In the genomic region with DNA sequence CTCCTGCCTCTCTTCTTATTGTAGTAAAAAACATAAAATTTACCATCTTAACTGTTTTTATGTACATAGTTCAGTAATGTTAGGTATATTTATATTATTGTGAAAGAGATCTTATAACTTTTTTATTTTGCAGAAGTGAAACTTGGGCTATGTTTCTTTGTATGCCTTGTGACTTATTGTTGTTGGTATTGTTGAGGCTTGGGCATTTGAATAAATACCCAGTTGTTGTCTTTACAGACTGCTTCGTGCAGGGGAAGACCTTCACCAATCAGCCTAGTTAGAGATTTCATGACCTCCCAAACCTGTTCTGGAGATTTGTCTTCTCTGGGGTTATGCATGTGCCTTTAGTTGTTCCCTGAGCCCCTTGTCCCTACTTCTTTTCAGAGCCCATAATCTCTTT, we compare ENCODE assay signal across 17 cellular contexts.
"Had no signal": no experiment of that assay in that cellular context is flagged by ENCODE, and none has a peak within 500 bp of the region (broad histone marks: within the 10 kb centered on the region; RNA-seq: fewer than 3 reads in every experiment).

No MANE protein-coding gene starts in this region.

- H3K27ac Mint-ChIP-seq: activated naive CD4-positive, alpha-beta T cell treated with anti-CD3 and anti-CD28 coated beads, Interleukin-2, amount 50 U/mL, for 24 hours; activated T-cell treated with anti-CD3 and anti-CD28 coated beads, Interleukin-2, amount 50 U/mL, for 72 hours; mesothelial cell of epicardium; nephron had no signal

- ATAC-seq: activated T-cell treated with anti-CD3 and anti-CD28 coated beads, Interleukin-2, amount 50 U/mL, for 72 hours; esophagus mucosa; gastrocnemius medialis; left lobe of liver had no signal

- H3K4me3 ChIP-seq: ascending aorta, gastrocnemius medialis, lung, sigmoid colon, thyroid gland had no signal

- H3K27me3 Mint-ChIP-seq: activated naive CD4-positive, alpha-beta T cell treated with anti-CD3 and anti-CD28 coated beads, Interleukin-2, amount 50 U/mL, for 24 hours had no signal

- H3K9ac ChIP-seq: parathyroid adenoma had no signal

- H3K9me3 ChIP-seq: gastrocnemius medialis, thyroid gland had no signal

- H2AFZ ChIP-seq: parathyroid adenoma had no signal

- H3K27ac ChIP-seq: ascending aorta, gastrocnemius medialis, parathyroid adenoma, sigmoid colon, thyroid gland had no signal

- H3K4me1 Mint-ChIP-seq: mesothelial cell of epicardium, nephron had no signal

- H3K4me1 ChIP-seq: ascending aorta, gastrocnemius medialis, parathyroid adenoma, sigmoid colon, thyroid gland had no signal

- H3K36me3 ChIP-seq: gastrocnemius medialis, thyroid gland had no signal

- H3K4me3 Mint-ChIP-seq: activated naive CD4-positive, alpha-beta T cell treated with anti-CD3 and anti-CD28 coated beads, Interleukin-2, amount 50 U/mL, for 24 hours; activated T-cell treated with anti-CD3 and anti-CD28 coated beads, Interleukin-2, amount 50 U/mL, for 72 hours; mesothelial cell of epicardium; nephron had no signal

- DNase-seq: activated CD4-positive, alpha-beta T cell treated with anti-CD3 and anti-CD28 coated beads, Interleukin-2, amount 50 U/mL, for 4 hours; activated effector memory CD4-positive, alpha-beta T cell treated with anti-CD3 and anti-CD28 coated beads, Interleukin-2, amount 50 U/mL, for 16 hours; activated T-cell treated with anti-CD3 and anti-CD28 coated beads, Interleukin-2, amount 50 U/mL, for 72 hours; effector CD8-positive, alpha-beta T cell; gastrocnemius medialis; head of caudate nucleus; sigmoid colon; stimulated activated naive CD4-positive, alpha-beta T cell; thyroid gland had no signal

- H3K27me3 ChIP-seq: ascending aorta, gastrocnemius medialis, sigmoid colon, thyroid gland had no signal
